ENCODE assay signal across 19 cellular contexts in the genomic region with DNA sequence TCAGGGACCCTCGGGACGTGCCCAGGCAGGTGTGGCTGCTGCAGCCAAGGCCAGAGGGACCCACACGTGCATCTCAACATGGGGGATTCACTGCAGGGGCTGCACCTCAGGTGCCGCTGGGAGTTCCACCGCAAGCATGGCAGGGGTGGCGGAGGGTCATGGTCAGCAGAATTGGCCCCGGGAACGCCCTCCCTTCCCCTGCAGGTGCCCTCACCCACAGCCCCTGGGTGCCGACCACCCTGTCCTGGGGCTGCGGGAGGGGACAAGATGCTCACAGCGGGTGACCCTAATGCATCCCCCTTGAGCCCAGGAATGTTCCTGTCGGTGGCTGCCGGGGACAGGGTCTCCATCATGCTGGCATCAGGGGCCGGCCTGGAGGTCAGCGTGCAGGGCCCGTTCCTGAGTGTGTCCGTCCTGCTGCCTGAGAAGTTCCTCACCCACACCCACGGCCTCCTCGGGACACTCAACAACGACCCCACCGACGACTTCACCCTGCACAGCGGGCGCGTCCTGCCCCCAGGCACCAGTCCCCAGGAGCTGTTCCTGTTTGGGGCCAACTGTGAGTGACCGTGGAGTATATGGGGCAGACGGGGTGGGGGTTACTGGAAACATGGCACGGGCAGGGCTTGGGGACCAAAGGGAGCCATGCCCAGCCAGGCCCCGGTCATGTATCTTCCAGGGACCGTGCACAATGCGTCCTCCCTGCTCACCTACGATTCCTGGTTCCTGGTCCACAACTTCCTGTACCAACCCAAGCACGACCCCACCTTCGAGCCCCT.
"Had no signal": no experiment of that assay in that cellular context is flagged by ENCODE, and none has a peak within 500 bp of the region (broad histone marks: within the 10 kb centered on the region; RNA-seq: fewer than 3 reads in every experiment).

No MANE protein-coding gene starts in this region.

- H3K27ac Mint-ChIP-seq: activated naive CD4-positive, alpha-beta T cell treated with anti-CD3 and anti-CD28 coated beads, Interleukin-2, amount 50 U/mL, for 24 hours; mesothelial cell of epicardium; T-helper 1 cell treated with Interleukin-12 subunit alpha and Interleukin-12 subunit beta and Interleukin-4 antibody, amounts not matched to agents 30 μg/mL and 1 μg/mL, for 36 hours had no signal

- H3K4me3 Mint-ChIP-seq: activated naive CD4-positive, alpha-beta T cell treated with anti-CD3 and anti-CD28 coated beads, Interleukin-2, amount 50 U/mL, for 24 hours; mesothelial cell of epicardium; T-helper 1 cell treated with Interleukin-12 subunit alpha and Interleukin-12 subunit beta and Interleukin-4 antibody, amounts not matched to agents 30 μg/mL and 1 μg/mL, for 36 hours had no signal

- H3K4me1 Mint-ChIP-seq: activated naive CD4-positive, alpha-beta T cell treated with anti-CD3 and anti-CD28 coated beads, Interleukin-2, amount 50 U/mL, for 24 hours had no signal

- H3K9me3 Mint-ChIP-seq: activated naive CD4-positive, alpha-beta T cell treated with anti-CD3 and anti-CD28 coated beads, Interleukin-2, amount 50 U/mL, for 24 hours; mesothelial cell of epicardium; T-helper 1 cell treated with Interleukin-12 subunit alpha and Interleukin-12 subunit beta and Interleukin-4 antibody, amounts not matched to agents 30 μg/mL and 1 μg/mL, for 36 hours had no signal

- ATAC-seq: left colon, lower lobe of right lung had no signal

- DNase-seq: activated CD4-positive, alpha-beta T cell treated with anti-CD3 and anti-CD28 coated beads for 1 hour; activated CD8-positive, alpha-beta memory T cell treated with anti-CD3 and anti-CD28 coated beads for 24 hours; activated gamma-delta T cell; amygdala; foreskin fibroblast; left colon; spleen; stimulated activated CD8-positive, alpha-beta memory T cell treated with anti-CD3 and anti-CD28 coated beads, Interleukin-4, amount 100 ng/mL, for 48 hours; stimulated activated naive CD4-positive, alpha-beta T cell; thyroid gland had no signal

- H3K36me3 Mint-ChIP-seq: activated naive CD4-positive, alpha-beta T cell treated with anti-CD3 and anti-CD28 coated beads, Interleukin-2, amount 50 U/mL, for 24 hours; mesothelial cell of epicardium had no signal

- H3K27ac ChIP-seq: cardiac muscle cell, dorsolateral prefrontal cortex, hepatocyte, lower lobe of right lung, ovary, spleen, thyroid gland, uterus had no signal

- H3K27me3 Mint-ChIP-seq: activated naive CD4-positive, alpha-beta T cell treated with anti-CD3 and anti-CD28 coated beads, Interleukin-2, amount 50 U/mL, for 24 hours had no signal
